9 cellular contexts compared by ENCODE assay signal in the genomic region with DNA sequence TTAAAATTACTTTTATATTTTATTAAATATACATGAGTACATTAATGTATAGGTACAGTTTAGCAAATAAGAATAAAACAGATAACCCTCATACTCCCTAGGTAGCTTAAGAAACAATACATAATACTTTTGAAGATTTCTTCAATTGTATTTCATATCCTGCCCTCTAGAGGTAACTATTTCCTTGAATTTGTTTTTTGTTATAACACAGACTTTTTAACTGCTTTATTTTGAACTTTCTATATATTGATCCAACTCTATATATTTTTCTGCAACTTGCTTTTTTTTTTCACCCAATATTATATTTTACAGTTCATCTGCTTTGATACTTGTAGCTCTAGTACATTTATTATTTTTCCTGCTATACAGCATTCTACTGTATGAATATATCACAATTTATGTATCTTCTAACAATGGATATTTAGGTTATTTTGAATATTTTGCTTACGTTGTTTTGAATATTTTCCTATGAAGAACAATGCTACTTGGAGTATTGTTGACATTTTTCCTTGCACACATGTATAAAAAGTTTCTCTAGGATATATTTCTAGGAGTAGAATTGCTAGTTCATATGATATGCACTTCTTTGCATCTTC.
A peak's percentile ranks its signal among the peaks of the same experiment; 100 is the strongest.
DNase-seq lines count a peak whose midpoint lies in the region; ATAC-seq and TF ChIP-seq lines count a peak whose summit lies in the region.
"Had no signal": no experiment of that assay in that cellular context is flagged by ENCODE, and none has a peak within 500 bp of the region (broad histone marks: within the 10 kb centered on the region; RNA-seq: fewer than 3 reads in every experiment).

No MANE protein-coding gene starts in this region.

- intact Hi-C loops in prostate gland (cut with DNase I): no loop called here

- H3K27me3 ChIP-seq in prostate gland (replicated peaks; ENCODE audit: insufficient read depth) (no peaks in the 10 kb centered on the region), Peyer's patch (no peaks in the 10 kb centered on the region)

- POLR2A ChIA-PET in HEK293T (lab: Yijun Ruan, JAX): no interaction called here

- TF ChIP-seq POLR2A in prostate gland (IDR thresholded peaks at IDR 0.05) (no peak), Peyer's patch (IDR thresholded peaks at IDR 0.05) (no peak)

- H3K4me3 ChIP-seq in prostate gland (no peak overlapping the region), Peyer's patch (no peak overlapping the region)

- TF ChIP-seq CTCF in prostate gland (IDR thresholded peaks at IDR 0.05): peak in 3 of 4 experiments; percentile 8 to 19 (median 18)
- peak in 2 of 6 experiments; percentile 15 to 33 for TF ChIP-seq CTCF in Peyer's patch (IDR thresholded peaks at IDR 0.05)

- H3K4me1 ChIP-seq in prostate gland (replicated peaks): no peaks in the 10 kb centered on the region
- H3K4me1 ChIP-seq in Peyer's patch: no peaks in the 10 kb centered on the region

- H3K27ac ChIP-seq in prostate gland (no peak overlapping the region), Peyer's patch (no peak overlapping the region)

- WGBS in prostate gland: 59% methylated on average over 1 of the region's 1 CpG

- ATAC-seq in HG03045 (IDR thresholded peaks at IDR 0.05; ENCODE audit: unreplicated experiment): no peak

- H3K9me3 ChIP-seq in prostate gland: no peaks in the 10 kb centered on the region
- H3K9me3 ChIP-seq in Peyer's patch: no peaks in the 10 kb centered on the region

- H3K36me3 ChIP-seq in prostate gland: no peaks in the 10 kb centered on the region
- no peaks in the 10 kb centered on the region for H3K36me3 ChIP-seq in Peyer's patch

- CTCF ChIA-PET in HEK293T (lab: Yijun Ruan, JAX): no interaction called here

- DNase-seq in NCI-H1105 treated with DMSO at 0.1 percent for 48 hours (lab: John Stamatoyannopoulos, UW) (peak; percentile 38), NCI-H1105 (lab: John Stamatoyannopoulos, UW) (no peak), KG1 (lab: John Stamatoyannopoulos, UW) (peak; percentile 4), cerebellar cortex (ENCODE audit: low spot score) (peak; percentile 21), prostate gland (ENCODE audit: low spot score) (no peak), HEK293T (ENCODE audit: extremely low spot score) (no peak), Peyer's patch (no peak)
- DNase-seq: NCI-H446 treated with DMSO at 0.1 percent for 48 hours had no signal

TF ChIP-seq in HEK293T, 16 proteins besides CTCF, POLR2A, EP300 and RAD21:
- no peak for TF ChIP-seq SUZ12 (IDR thresholded peaks at IDR 0.05)

Comparison
In these comparisons a context has a peak if more than half of its experiments do, and no peak if none do; other contexts are left out.
1. DNase-seq: peak in NCI-H1105 treated with DMSO at 0.1 percent for 48 hours (single experiment), KG1 (single experiment) and cerebellar cortex (single experiment); none in NCI-H1105 (single experiment), prostate gland (single experiment), HEK293T (single experiment) and Peyer's patch (0 of 3).